Comparison of ENCODE assay signal across 22 cellular contexts in genomic region chr11:68950776-68951175, GRCh38. TPM values are rescaled to one million over a fixed set of nuclear protein-coding genes. Genes with fewer than 3 reads are reported as not detected.
"Had no signal": no experiment of that assay in that cellular context is flagged by ENCODE, and none has a peak within 500 bp of the region (broad histone marks: within the 10 kb centered on the region; RNA-seq: fewer than 3 reads in every experiment).

No MANE protein-coding gene starts in this region.

- DNase-seq: activated gamma-delta T cell treated with Interleukin-2 at 50 U/mL for 16 hours; activated T-cell treated with anti-CD3 and anti-CD28 coated beads, Interleukin-2, amount 50 U/mL, for 1 hour; aorta; effector CD8-positive, alpha-beta T cell; foreskin melanocyte; mucosa of descending colon; naive B cell; stimulated activated CD4-positive, alpha-beta T cell treated with anti-CD3 and anti-CD28 coated beads, Interleukin-12 subunit alpha, Interleukin-12 subunit beta, amount 100 ng/mL, for 4 hours; stimulated activated CD4-positive, alpha-beta T cell treated with anti-CD3 and anti-CD28 coated beads, Interleukin-4, amount 100 ng/mL, for 4 hours; stimulated activated naive CD8-positive, alpha-beta T cell treated with anti-CD3 and anti-CD28 coated beads, Interleukin-15, Interleukin-2, amounts not matched to agents 100 U/mL and 50 U/mL, for 24 hours; upper lobe of left lung had no signal

- H3K27me3 ChIP-seq: upper lobe of left lung had no signal

- H3K27ac ChIP-seq: upper lobe of left lung, WERI-Rb-1 had no signal

- H3K4me3 Mint-ChIP-seq: brain, naive B cell had no signal

- H3K4me3 ChIP-seq: mucosa of descending colon, upper lobe of left lung had no signal

- H3K36me3 Mint-ChIP-seq: activated naive CD4-positive, alpha-beta T cell treated with anti-CD3 and anti-CD28 coated beads, Interleukin-2, amount 50 U/mL, for 72 hours; brain; naive B cell had no signal

- H3K9me3 ChIP-seq: mucosa of descending colon, upper lobe of left lung had no signal

- H3K36me3 ChIP-seq: upper lobe of left lung, WERI-Rb-1 had no signal

- H3K27ac Mint-ChIP-seq: activated naive CD4-positive, alpha-beta T cell treated with anti-CD3 and anti-CD28 coated beads, Interleukin-2, amount 50 U/mL, for 72 hours; naive B cell; progenitor cell of endocrine pancreas had no signal

- H3K9me3 Mint-ChIP-seq: activated naive CD4-positive, alpha-beta T cell treated with anti-CD3 and anti-CD28 coated beads, Interleukin-2, amount 50 U/mL, for 72 hours had no signal

RNA-seq across cellular contexts. Expression of gene MRGPRD, which starts 30.0 kb away (rescaled TPM):
- total RNA-seq: activated naive CD4-positive, alpha-beta T cell treated with anti-CD3 and anti-CD28 coated beads, Interleukin-2, amount 50 U/mL, for 72 hours; cardiac septum; chondrocyte; liver; osteocyte; progenitor cell of endocrine pancreas; skeletal muscle tissue; subcutaneous adipose tissue; T-helper 2 cell treated with Interferon-gamma antibody and Interleukin-4, amounts not matched to agents 100 ng/mL and 5 ng/mL, for 36 hours; upper lobe of left lung had no signal
